2 cellular contexts compared by ENCODE assay signal in the genomic region with DNA sequence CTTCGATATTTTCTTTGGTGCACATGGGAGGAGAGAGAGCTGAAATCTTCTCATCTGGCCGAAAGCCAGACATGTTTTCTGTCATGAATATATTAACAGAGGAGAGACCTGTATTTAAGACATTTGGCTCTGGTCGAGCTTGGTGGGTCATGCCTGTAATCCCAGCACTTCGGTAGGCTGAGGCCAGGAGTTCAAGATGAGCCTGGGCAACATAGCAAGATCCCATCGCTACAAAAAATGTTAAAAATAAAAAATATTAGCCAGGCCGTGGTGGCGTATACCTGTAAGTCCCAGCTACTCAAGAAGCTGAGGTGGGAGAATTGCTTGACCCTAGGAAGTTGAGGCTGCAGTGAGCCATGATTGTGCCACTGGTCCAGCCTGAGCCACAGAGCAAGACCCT.
TF ChIP-seq lines count a peak whose summit lies in the region.

No MANE protein-coding gene starts in this region.

TF ChIP-seq in HEK293, 187 proteins besides CTCF, POLR2A, EP300 and RAD21 (continued from another document):
- TF ChIP-seq ZNF169 (tag by site-specific recombination; IDR thresholded peaks at IDR 0.05), result no peak

TF ChIP-seq in K562, 482 proteins besides CTCF, POLR2A, EP300 and RAD21:
- no peak for TF ChIP-seq E2F5 (CRISPR knock-in tag; IDR thresholded peaks at IDR 0.05)
- TF ChIP-seq RB1 (IDR thresholded peaks at IDR 0.05; ENCODE audit: low read depth), result no peak
- TF ChIP-seq ZNF280A (IDR thresholded peaks at IDR 0.05; ENCODE audit: low read depth, partially characterized antibody), result no peak
- no peak for TF ChIP-seq HNRNPUL1 (IDR thresholded peaks at IDR 0.05; ENCODE audit: low read length)
- no peak for TF ChIP-seq ZNF639 (CRISPR knock-in tag; conservative IDR thresholded peaks at IDR 0.05 in 1 of 2, IDR thresholded peaks at IDR 0.05 in 1 of 2)
- TF ChIP-seq, protein P1, sequence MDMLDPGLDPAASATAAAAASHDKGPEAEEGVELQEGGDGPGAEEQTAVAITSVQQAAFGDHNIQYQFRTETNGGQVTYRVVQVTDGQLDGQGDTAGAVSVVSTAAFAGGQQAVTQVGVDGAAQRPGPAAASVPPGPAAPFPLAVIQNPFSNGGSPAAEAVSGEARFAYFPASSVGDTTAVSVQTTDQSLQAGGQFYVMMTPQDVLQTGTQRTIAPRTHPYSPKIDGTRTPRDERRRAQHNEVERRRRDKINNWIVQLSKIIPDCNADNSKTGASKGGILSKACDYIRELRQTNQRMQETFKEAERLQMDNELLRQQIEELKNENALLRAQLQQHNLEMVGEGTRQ (CRISPR knock-in tag; IDR thresholded peaks at IDR 0.05), result 0 out of 2 replicates have a peak, but pooled peaks have one; percentile 6
- no peak for TF ChIP-seq ZFPM2 (CRISPR knock-in tag; IDR thresholded peaks at IDR 0.05)
- no peak for TF ChIP-seq GATAD2A (IDR thresholded peaks at IDR 0.05)
- TF ChIP-seq U2AF2 (optimal IDR thresholded peaks at IDR 0.05; ENCODE audit: low read depth, low read length), result no peak
- TF ChIP-seq EZH2 (IDR thresholded peaks at IDR 0.05; ENCODE audit: borderline replicate concordance, low read depth, low read length), result no peak
- TF ChIP-seq HDGF (IDR thresholded peaks at IDR 0.05), result no peak
- no peak for TF ChIP-seq ZNF511 (CRISPR knock-in tag; IDR thresholded peaks at IDR 0.05)
- peak; percentile 52; the same call in 1 of the 2 replicates for TF ChIP-seq ZNF121 (CRISPR knock-in tag; conservative IDR thresholded peaks at IDR 0.05)
- no peak for TF ChIP-seq TRIM25 (IDR thresholded peaks at IDR 0.05; ENCODE audit: borderline replicate concordance)
- TF ChIP-seq SRSF3 (IDR thresholded peaks at IDR 0.05; ENCODE audit: insufficient read depth, low read length), result no peak
- no peak for TF ChIP-seq TOE1 (IDR thresholded peaks at IDR 0.05; ENCODE audit: borderline replicate concordance)
- no peak for TF ChIP-seq TOE1 (CRISPR knock-in tag; IDR thresholded peaks at IDR 0.05; ENCODE audit: borderline replicate concordance, low read depth)
TF ChIP-seq in K562: peak in this region for 2.
